Comparison of ENCODE assay signal across 8 cellular contexts in genomic region chr22:19524170-19525115, GRCh38. TPM values are rescaled to one million over a fixed set of nuclear protein-coding genes. Genes with fewer than 3 reads are reported as not detected.
A peak's percentile ranks its signal among the peaks of the same experiment; 100 is the strongest.
DNase-seq lines count a peak whose midpoint lies in the region; ATAC-seq and TF ChIP-seq lines count a peak whose summit lies in the region.

CLDN5 (minus strand) TSS chr22:19524410; CDS start chr22:19524255, 155 bp downstream.

- TF ChIP-seq RAD21 in IMR-90 (IDR thresholded peaks at IDR 0.05; ENCODE audit: low read length) = no peak

- no peak within 1 kb of the TSS for H3K56ac ChIP-seq in IMR-90 (ENCODE audit: extremely low read depth, insufficient read depth, low read length)

- intact Hi-C loops in IMR-90 (cut with micrococcal nuclease) (no loop called here), mammary epithelial cell (cut with micrococcal nuclease) (no loop called here)

- CTCF ChIA-PET in IMR-90 (lab: Yijun Ruan, JAX) = no interaction called here
- CTCF ChIA-PET in mammary epithelial cell (lab: Charles Lee; ENCODE audit: low non-redundant PET) = no interaction called here

- POLR2A ChIA-PET in IMR-90 (lab: Charles Lee; ENCODE audit: unreplicated experiment) = no interaction called here

- TF ChIP-seq POLR2A in IMR-90 (IDR thresholded peaks at IDR 0.05; ENCODE audit: low read depth, low read length) = no peak

- H2AFZ ChIP-seq in IMR-90 (replicated peaks; ENCODE audit: low read length, poor library complexity) (peak within 1 kb of the TSS; percentile 69), mammary epithelial cell (ENCODE audit: low read depth, low read length) (no peak within 1 kb of the TSS)

- no peak within 1 kb of the TSS for H4K5ac ChIP-seq in IMR-90 (ENCODE audit: low read depth, low read length)

- H2AK9ac ChIP-seq in IMR-90 (replicated peaks; ENCODE audit: low read depth, low read length, poor library complexity) = peak within 1 kb of the TSS; percentile 17

- no peaks in the 10 kb centered on the region for H3K9me1 ChIP-seq in IMR-90 (ENCODE audit: insufficient read depth, low read length)

- ATAC-seq in IMR-90 (ENCODE audit: low read depth) = peak; percentile 83

- H3K4me2 ChIP-seq in IMR-90 (ENCODE audit: low read depth, low read length) (peak within 1 kb of the TSS; percentile 71), mammary epithelial cell (ENCODE audit: insufficient read depth, low read depth, low read length) (peak within 1 kb of the TSS; percentile 13)

- peaks cover 17% of the 10 kb centered on the region for H3K27me3 ChIP-seq in IMR-90 (ENCODE audit: control insufficient read depth, insufficient read depth, low read length)
- H3K27me3 ChIP-seq in mammary epithelial cell (ENCODE audit: insufficient read depth, low read length) = peaks cover 7% of the 10 kb centered on the region
- peaks cover 19% of the 10 kb centered on the region for H3K27me3 ChIP-seq in layer of hippocampus (ENCODE audit: control insufficient read depth, insufficient read depth, low read length)
- peaks cover 14 to 41% (median 33%) of the 10 kb centered on the region in 5 donors for H3K27me3 ChIP-seq in subcutaneous abdominal adipose tissue (ENCODE audit: control insufficient read depth in 5 of 5, insufficient read depth in 4 of 5, low read length in 5 of 5)

- H3K79me1 ChIP-seq in IMR-90 (ENCODE audit: low read depth in 1 of 2, low read length in 2 of 2) = no peaks in the 10 kb centered on the region

- dilution Hi-C loops in IMR-90 (cut with HindIII; ENCODE audit: low sequenced_read_pairs, unreplicated experiment) = no loop called here
- dilution Hi-C loops in mammary epithelial cell (cut with HindIII; ENCODE audit: low sequenced_read_pairs) = loop anchor here (5.0 kb wide), 2 partner anchors 33 to 83 kb away; no protein-coding TSS in a partner anchor

- H3K36me3 ChIP-seq in IMR-90 (ENCODE audit: control insufficient read depth, insufficient read depth, low read length) (no peaks in the 10 kb centered on the region), mammary epithelial cell (ENCODE audit: insufficient read depth, low read length) (no peaks in the 10 kb centered on the region), subcutaneous abdominal adipose tissue (ENCODE audit: control insufficient read depth in 5 of 5, insufficient read depth in 5 of 5, low read length in 5 of 5) (peaks cover 0 to 10% (median 0%) of the 10 kb centered on the region in 5 donors)

- H4K91ac ChIP-seq in IMR-90 (ENCODE audit: insufficient read depth, low read depth, low read length) = no peak within 1 kb of the TSS

- no peak within 1 kb of the TSS for H2BK5ac ChIP-seq in IMR-90 (ENCODE audit: low read depth, low read length, poor library complexity, severe bottlenecking)

- in situ Hi-C loops in IMR-90 (cut with MboI; ENCODE audit: low sequenced_read_pairs) = no loop called here
- in situ Hi-C loops in mammary epithelial cell (cut with MboI; ENCODE audit: low sequenced_read_pairs in 2 of 2) = no loop called here
- in situ Hi-C loops in KBM-7 (cut with MboI; ENCODE audit: low pct_unique_long_range_greater_than_20kb, low sequenced_read_pairs) = no loop called here

- H3K27ac ChIP-seq in IMR-90 (ENCODE audit: insufficient read depth, low read length) = no peak within 1 kb of the TSS
- no peak within 1 kb of the TSS for H3K27ac ChIP-seq in mammary epithelial cell (ENCODE audit: insufficient read depth, low read depth, low read length)
- H3K27ac ChIP-seq in layer of hippocampus (ENCODE audit: low read depth, low read length) = peak within 1 kb of the TSS; percentile 68
- peak within 1 kb of the TSS; percentile 88 for H3K27ac ChIP-seq in subcutaneous abdominal adipose tissue (ENCODE audit: low read depth, low read length)

- H2AK5ac ChIP-seq in IMR-90 (ENCODE audit: low read depth, low read length) = no peak within 1 kb of the TSS

- no peak within 1 kb of the TSS for H3K4ac ChIP-seq in IMR-90 (ENCODE audit: low read depth, low read length)

- H3K18ac ChIP-seq in IMR-90 (ENCODE audit: low read depth, low read length) = no peak within 1 kb of the TSS

- no peak within 1 kb of the TSS for H3K14ac ChIP-seq in IMR-90 (replicated peaks; ENCODE audit: low read depth, low read length)

- no peaks in the 10 kb centered on the region for H3K79me2 ChIP-seq in mammary epithelial cell (ENCODE audit: insufficient read depth, low read length)

- BruUV-seq in IMR-90 (replicated peaks; lab: Mats Ljungman, UMichigan) (no TSS peak), mammary epithelial cell (replicated peaks; lab: Mats Ljungman, UMichigan) (no TSS peak)

- TF ChIP-seq CTCF in IMR-90 (conservative IDR thresholded peaks at IDR 0.05; ENCODE audit: low read depth, low read length) (no peak), mammary epithelial cell (conservative IDR thresholded peaks at IDR 0.05 in 1 of 2, IDR thresholded peaks at IDR 0.05 in 1 of 2; ENCODE audit: extremely low read depth in 1 of 2, insufficient read depth in 1 of 2, low read depth in 1 of 2, low read length in 2 of 2) (no peak)

- H3K9ac ChIP-seq in IMR-90 (ENCODE audit: low read depth, low read length) (no peak within 1 kb of the TSS), mammary epithelial cell (ENCODE audit: insufficient read depth, low read length) (no peak within 1 kb of the TSS), subcutaneous abdominal adipose tissue (ENCODE audit: low read length in 5 of 5) (peak within 1 kb of the TSS in 3 of 5 donors; percentile 60 to 90 (median 69))

- DNase-seq in AG20443 (ENCODE audit: low spot score) = peak; percentile 74
- no peak for DNase-seq in IMR-90
- DNase-seq in mammary epithelial cell = no peak
- no peak for DNase-seq in KBM-7
- DNase-seq in NCI-H146 (lab: John Stamatoyannopoulos, UW) = no peak
- DNase-seq in kidney tubule cell (ENCODE audit: low spot score) = no peak

- 3% methylated on average over 30 of the region's 69 CpGs; no CpG with 5 or more reads in 1 of the 2 experiments for WGBS in IMR-90 (ENCODE audit: extremely low coverage in 2 of 2, insufficient read length in 1 of 2), 2 experiments
- 80% methylated on average over 2 of the region's 69 CpGs for WGBS in mammary epithelial cell (ENCODE audit: low coverage, missing lambda C conversion rate)

- H3K4me1 ChIP-seq in IMR-90 (ENCODE audit: control insufficient read depth, insufficient read depth, low read length) (no peaks in the 10 kb centered on the region; the same call in 1 of the 2 replicates), mammary epithelial cell (ENCODE audit: insufficient read depth, low read length) (peaks cover 9% of the 10 kb centered on the region), subcutaneous abdominal adipose tissue (ENCODE audit: control insufficient read depth in 5 of 5, insufficient read depth in 5 of 5, low read length in 5 of 5) (peaks cover 2 to 57% (median 19%) of the 10 kb centered on the region in 5 donors)

- no peak within 1 kb of the TSS for H2BK15ac ChIP-seq in IMR-90 (ENCODE audit: low read depth, low read length)

- H3K4me3 ChIP-seq in IMR-90 (ENCODE audit: insufficient read depth, low read depth, low read length) (peak within 1 kb of the TSS; percentile 40), mammary epithelial cell (replicated peaks in 1 of 3; ENCODE audit: insufficient read depth in 1 of 3, low read depth in 2 of 3, low read length in 3 of 3) (peak within 1 kb of the TSS in 1 of 3 experiments; percentile 1), subcutaneous abdominal adipose tissue (ENCODE audit: low read depth in 1 of 5, low read length in 5 of 5) (peak within 1 kb of the TSS in 4 of 5 donors; percentile 40 to 79 (median 70))

- no peak within 1 kb of the TSS for H2BK120ac ChIP-seq in IMR-90 (ENCODE audit: low read depth, low read length)

- H4K20me1 ChIP-seq in IMR-90 (ENCODE audit: insufficient read depth, low read length) (peaks cover 4% of the 10 kb centered on the region; the same call in 1 of the 2 replicates), mammary epithelial cell (ENCODE audit: insufficient read depth, low read length) (no peaks in the 10 kb centered on the region)

- no peak within 1 kb of the TSS for H2BK20ac ChIP-seq in IMR-90 (ENCODE audit: low read depth, low read length)

- H4K8ac ChIP-seq in IMR-90 (ENCODE audit: low read depth in 2 of 2, low read length in 2 of 2) = no peak within 1 kb of the TSS

- H3K9me3 ChIP-seq in IMR-90 (ENCODE audit: control insufficient read depth, insufficient read depth, low read length) = no peaks in the 10 kb centered on the region
- H3K9me3 ChIP-seq in mammary epithelial cell (replicated peaks; ENCODE audit: insufficient read depth, low read length) = no peaks in the 10 kb centered on the region
- H3K9me3 ChIP-seq in subcutaneous abdominal adipose tissue (ENCODE audit: control insufficient read depth in 5 of 5, low read length in 5 of 5) = no peaks in the 10 kb centered on the region

- no peak within 1 kb of the TSS; the same call in 1 of the 2 replicates for H3K23ac ChIP-seq in IMR-90 (ENCODE audit: low read depth, low read length)

TF ChIP-seq in IMR-90, 13 proteins besides CTCF, POLR2A, EP300 and RAD21 (continues in another document):
- TF ChIP-seq RCOR1 (IDR thresholded peaks at IDR 0.05; ENCODE audit: insufficient replicate concordance, low read length) (no peak), CEBPB (IDR thresholded peaks at IDR 0.05; ENCODE audit: low read depth, low read length) (no peak), RFX5 (IDR thresholded peaks at IDR 0.05; ENCODE audit: low read depth, low read length) (no peak), MAFK (IDR thresholded peaks at IDR 0.05; ENCODE audit: low read depth, low read length) (no peak), FOS (IDR thresholded peaks at IDR 0.05; ENCODE audit: low read depth, low read length) (no peak), USF2 (IDR thresholded peaks at IDR 0.05; ENCODE audit: low read depth, low read length) (no peak), NFE2L2 (IDR thresholded peaks at IDR 0.05; ENCODE audit: low read depth, low read length) (no peak), BHLHE40 (IDR thresholded peaks at IDR 0.05; ENCODE audit: low read depth, low read length) (no peak), SMC3 (IDR thresholded peaks at IDR 0.05; ENCODE audit: low read depth, low read length) (no peak)

RNA-seq across cellular contexts. Expression of gene CLDN5, which starts in this region (rescaled TPM):
- under 0.01 and 0.18 TPM in 2 replicates for total RNA-seq in IMR-90 (2012; rRNA removed)
- 0.17 and 0.21 TPM in 2 replicates for polyA plus RNA-seq in IMR-90 (2012; rRNA removed)
- polyA plus RNA-seq in IMR-90 (2012; cell fraction: cytosol; rRNA removed) = 0.35 and 0.71 TPM in 2 replicates
- polyA plus RNA-seq in IMR-90 (2012; cell fraction: nucleus; rRNA removed; ENCODE audit: low replicate concordance) = 0.17 TPM in 1 of 2 replicates, not detected in the other
- total RNA-seq in mammary epithelial cell = not detected
- polyA plus RNA-seq in mammary epithelial cell = 0.03 TPM
- polyA minus RNA-seq in mammary epithelial cell = not detected

Comparison
In these comparisons a context has a peak if more than half of its experiments do, and no peak if none do; other contexts are left out.
1. Peak in ATAC-seq, H3K4me3 ChIP-seq and H3K4me2 ChIP-seq in IMR-90; RNA of the gene not detected or under 1 TPM.
2. H3K27ac ChIP-seq: peak in layer of hippocampus (single experiment) and subcutaneous abdominal adipose tissue (single experiment); none in IMR-90 (single experiment) and mammary epithelial cell (single experiment).
3. H3K9ac ChIP-seq: peak in subcutaneous abdominal adipose tissue (3 of 5); none in IMR-90 (single experiment) and mammary epithelial cell (single experiment).